ENCODE assay signal across 1 cellular context in the genomic region with DNA sequence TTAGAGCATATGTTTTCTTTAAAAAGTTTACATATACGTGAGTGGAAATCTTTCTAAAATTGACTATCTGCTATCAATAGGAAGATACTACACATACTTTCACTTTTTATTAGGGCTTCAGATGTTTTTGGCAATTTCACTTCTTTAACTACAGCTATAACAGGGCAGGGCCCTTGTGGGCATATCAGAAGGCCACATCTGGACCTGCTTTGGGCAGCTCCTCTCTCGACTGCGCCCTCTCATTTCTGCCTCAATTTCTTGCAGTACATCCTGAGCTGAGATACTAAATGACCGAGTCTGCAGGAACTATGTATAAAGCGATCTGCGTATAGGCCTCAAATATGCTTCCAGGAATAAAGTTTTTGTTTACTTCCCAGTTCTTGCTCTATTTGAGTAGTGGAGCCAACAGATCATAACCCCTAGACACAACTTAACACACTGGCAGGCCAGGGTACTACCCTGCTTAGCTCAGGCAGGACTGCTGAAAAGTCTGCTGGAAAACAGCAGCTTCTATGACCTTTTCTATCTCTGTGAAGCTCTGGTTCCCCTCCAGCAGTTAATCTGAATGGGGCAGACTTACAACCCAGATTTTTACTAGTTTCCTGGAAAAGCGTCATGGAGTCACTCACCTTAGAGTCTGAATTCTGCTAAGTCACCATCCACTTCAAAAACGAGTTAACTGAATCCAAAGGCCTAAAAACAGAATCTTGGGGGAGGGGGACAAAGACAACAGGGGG.
TF ChIP-seq lines count a peak whose summit lies in the region.

No MANE protein-coding gene starts in this region.

TF ChIP-seq in GM23338, 12 proteins besides CTCF, POLR2A, EP300 and RAD21:
- TF ChIP-seq EZH2phosphoT487 (IDR thresholded peaks at IDR 0.05; ENCODE audit: unreplicated experiment), result no peak
- TF ChIP-seq POLR2AphosphoS5 (IDR thresholded peaks at IDR 0.05; ENCODE audit: low read depth), result no peak
- TF ChIP-seq CREB1 (CRISPR knock-in tag; IDR thresholded peaks at IDR 0.05; ENCODE audit: low read depth), result no peak
- TF ChIP-seq, protein P1, sequence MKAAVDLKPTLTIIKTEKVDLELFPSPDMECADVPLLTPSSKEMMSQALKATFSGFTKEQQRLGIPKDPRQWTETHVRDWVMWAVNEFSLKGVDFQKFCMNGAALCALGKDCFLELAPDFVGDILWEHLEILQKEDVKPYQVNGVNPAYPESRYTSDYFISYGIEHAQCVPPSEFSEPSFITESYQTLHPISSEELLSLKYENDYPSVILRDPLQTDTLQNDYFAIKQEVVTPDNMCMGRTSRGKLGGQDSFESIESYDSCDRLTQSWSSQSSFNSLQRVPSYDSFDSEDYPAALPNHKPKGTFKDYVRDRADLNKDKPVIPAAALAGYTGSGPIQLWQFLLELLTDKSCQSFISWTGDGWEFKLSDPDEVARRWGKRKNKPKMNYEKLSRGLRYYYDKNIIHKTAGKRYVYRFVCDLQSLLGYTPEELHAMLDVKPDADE (IDR thresholded peaks at IDR 0.05), result no peak
- no peak for TF ChIP-seq ZNF114 (CRISPR knock-in tag; IDR thresholded peaks at IDR 0.05)
TF ChIP-seq in GM23338: peak in this region for 0.
